ENCODE assay signal across 8 cellular contexts in genomic region chr7:9854605-9855004, GRCh38.
"Had no signal": no experiment of that assay in that cellular context is flagged by ENCODE, and none has a peak within 500 bp of the region (broad histone marks: within the 10 kb centered on the region; RNA-seq: fewer than 3 reads in every experiment).

No MANE protein-coding gene starts in this region.

- H3K4me3 ChIP-seq: GM12878 had no signal

- DNase-seq: GDM1, GF-D8 had no signal

- FAIRE-seq: G401.6, GM12878, GM12891, GM12892, GM18507, GM19239 had no signal

- ATAC-seq: GM12878 had no signal
